16 cellular contexts compared by ENCODE assay signal in the genomic region with DNA sequence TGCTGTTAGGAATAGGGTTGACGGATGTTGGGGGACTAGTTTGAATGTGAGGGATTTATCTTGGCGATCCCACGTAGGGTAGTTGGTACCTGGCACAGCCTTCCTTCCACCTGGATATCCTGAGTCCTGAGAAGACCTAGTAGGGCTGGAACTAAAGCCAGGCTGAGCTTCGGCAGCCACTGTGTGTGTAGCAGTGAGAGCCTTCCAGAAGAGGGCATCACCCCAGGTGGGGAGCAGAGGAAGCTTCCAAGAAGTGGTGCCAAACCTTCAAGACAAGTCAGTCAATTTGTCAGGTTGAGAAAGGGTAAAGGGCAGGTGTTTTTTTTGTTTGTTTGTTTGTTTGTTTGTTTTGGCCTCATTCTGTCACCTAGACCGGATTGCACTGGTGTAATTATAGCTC. TPM values are rescaled to one million over a fixed set of nuclear protein-coding genes. Genes with fewer than 3 reads are reported as not detected.
DNase-seq lines count a peak whose midpoint lies in the region; ATAC-seq and TF ChIP-seq lines count a peak whose summit lies in the region.
"Had no signal": no experiment of that assay in that cellular context is flagged by ENCODE, and none has a peak within 500 bp of the region (broad histone marks: within the 10 kb centered on the region; RNA-seq: fewer than 3 reads in every experiment).

No MANE protein-coding gene starts in this region.

- DNase-seq in AG04449 (ENCODE audit: low read depth, low spot score) (no peak), GM13977 (ENCODE audit: low spot score) (no peak), SK-MEL-5 (ENCODE audit: low read depth, low spot score) (peak; percentile 24), mucosa of gallbladder (ENCODE audit: low spot score) (no peak), NCI-H1048 (lab: John Stamatoyannopoulos, UW) (no peak), NCI-H2227 (lab: John Stamatoyannopoulos, UW; ENCODE audit: unreplicated experiment) (no peak)
- no peak for DNase-seq in activated naive CD4-positive, alpha-beta T cell (lab: John Stamatoyannopoulos, UW)
- DNase-seq: activated naive CD4-positive, alpha-beta T cell treated with anti-CD3 and anti-CD28 coated beads, Interleukin-2, amount 50 U/mL, for 16 hours; GF-D8; NCI-H2171 treated with DMSO at 0.1 percent for 48 hours; psoas muscle had no signal

- no peak overlapping the region for H3K4me3 ChIP-seq in AG04449 (ENCODE audit: low read depth, low read length)
- H3K4me3 ChIP-seq: Peyer's patch, psoas muscle had no signal

- CTCF ChIA-PET in AG04449 (lab: Yijun Ruan, JAX) = interaction anchor here (1.0 to 5.6 kb wide), 9 partner anchors 9 to 303 kb away, joined by 3 to 96 read pairs (median 10); no protein-coding TSS in a partner anchor

- peak; percentile 26 for ATAC-seq in esophagus mucosa
- ATAC-seq: psoas muscle had no signal

- in situ Hi-C loops in GM13977 (cut with MboI; ENCODE audit: low pct_unique_long_range_greater_than_20kb, low sequenced_read_pairs, unreplicated experiment) = loop anchor here (25.0 kb wide), 1 partner anchor 227 kb away; no protein-coding TSS in a partner anchor
- in situ Hi-C loops in SK-MEL-5 (cut with HindIII; ENCODE audit: low pct_unique_long_range_greater_than_20kb, low sequenced_read_pairs) = no loop called here

- TF ChIP-seq CTCF in AG04449 (IDR thresholded peaks at IDR 0.05; ENCODE audit: insufficient read depth, low read length, missing control alignments) (peak; percentile 1), GM13977 (IDR thresholded peaks at IDR 0.05; ENCODE audit: extremely low read depth, insufficient read depth, missing control alignments) (peak; percentile 9)

- POLR2A ChIA-PET in AG04449 (lab: Yijun Ruan, JAX) = no interaction called here

RNA-seq across cellular contexts. Expression of a gene that starts 1.2 kb away (rescaled TPM):
- 14.5 and 15.4 TPM in 2 replicates for total RNA-seq in SK-MEL-5 (2014; rRNA removed; shearing (Covaris generic))
- polyA plus RNA-seq in SK-MEL-5 (2015; cell fraction: cytosol; rRNA removed) = 39.0 and 48.5 TPM in 2 replicates
- 5.2 and 5.4 TPM in 2 replicates for polyA plus RNA-seq in SK-MEL-5 (2015; cell fraction: nucleus; rRNA removed)
- total RNA-seq in esophagus mucosa (not detected), mucosa of gallbladder (0.58 TPM)
- total RNA-seq: LHCN-M2, Peyer's patch had no signal
- polyA plus RNA-seq: BJ had no signal

RNA-seq across cellular contexts. Expression of a gene that starts 25.6 kb away (rescaled TPM):
- not detected in 2 replicates for total RNA-seq in SK-MEL-5 (2014; rRNA removed; shearing (Covaris generic))
- polyA plus RNA-seq in SK-MEL-5 (2015; cell fraction: cytosol; rRNA removed) = not detected in 2 replicates
- not detected in 2 replicates for polyA plus RNA-seq in SK-MEL-5 (2015; cell fraction: nucleus; rRNA removed)
- total RNA-seq in esophagus mucosa (402 TPM), mucosa of gallbladder (not detected)
- total RNA-seq: LHCN-M2, mononuclear cell, psoas muscle had no signal
- polyA plus RNA-seq: BJ had no signal

Comparison
In these comparisons a context has a peak if more than half of its experiments do, and no peak if none do; other contexts are left out.
1. RNA of a gene that starts 25.6 kb away (total RNA-seq): 402 TPM in esophagus mucosa (single experiment); not detected in mucosa of gallbladder (single experiment) and not detected in SK-MEL-5; every median in the first group is over 100 times any median in the second.